1 cellular context compared by ENCODE assay signal in the genomic region with DNA sequence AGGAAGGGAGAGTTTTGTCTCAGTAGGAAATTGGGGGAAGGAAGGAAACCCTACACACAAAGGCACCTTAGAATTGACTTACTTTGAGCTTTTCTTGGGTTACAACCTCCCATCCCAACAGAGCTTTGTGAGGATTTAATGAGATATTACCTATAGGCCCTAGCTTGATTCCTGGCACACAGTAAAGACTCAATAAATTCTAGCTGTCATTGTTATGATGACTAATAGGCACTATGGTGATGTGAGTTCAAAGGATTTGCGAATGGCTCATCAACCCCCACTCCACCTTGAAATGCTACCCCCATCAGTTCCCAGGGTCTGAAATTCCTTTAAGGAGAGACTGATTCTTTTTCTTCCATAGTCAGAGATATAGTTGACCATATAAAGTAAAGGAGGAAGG.
TF ChIP-seq lines count a peak whose summit lies in the region.

No MANE protein-coding gene starts in this region.

TF ChIP-seq in HEK293, 187 proteins besides CTCF, POLR2A, EP300 and RAD21 (continued from another document):
- TF ChIP-seq, protein P1, sequence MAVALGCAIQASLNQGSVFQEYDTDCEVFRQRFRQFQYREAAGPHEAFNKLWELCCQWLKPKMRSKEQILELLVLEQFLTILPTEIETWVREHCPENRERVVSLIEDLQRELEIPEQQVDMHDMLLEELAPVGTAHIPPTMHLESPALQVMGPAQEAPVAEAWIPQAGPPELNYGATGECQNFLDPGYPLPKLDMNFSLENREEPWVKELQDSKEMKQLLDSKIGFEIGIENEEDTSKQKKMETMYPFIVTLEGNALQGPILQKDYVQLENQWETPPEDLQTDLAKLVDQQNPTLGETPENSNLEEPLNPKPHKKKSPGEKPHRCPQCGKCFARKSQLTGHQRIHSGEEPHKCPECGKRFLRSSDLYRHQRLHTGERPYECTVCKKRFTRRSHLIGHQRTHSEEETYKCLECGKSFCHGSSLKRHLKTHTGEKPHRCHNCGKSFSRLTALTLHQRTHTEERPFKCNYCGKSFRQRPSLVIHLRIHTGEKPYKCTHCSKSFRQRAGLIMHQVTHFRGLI (tag by site-specific recombination; IDR thresholded peaks at IDR 0.05) = no peak
- TF ChIP-seq, protein P2, sequence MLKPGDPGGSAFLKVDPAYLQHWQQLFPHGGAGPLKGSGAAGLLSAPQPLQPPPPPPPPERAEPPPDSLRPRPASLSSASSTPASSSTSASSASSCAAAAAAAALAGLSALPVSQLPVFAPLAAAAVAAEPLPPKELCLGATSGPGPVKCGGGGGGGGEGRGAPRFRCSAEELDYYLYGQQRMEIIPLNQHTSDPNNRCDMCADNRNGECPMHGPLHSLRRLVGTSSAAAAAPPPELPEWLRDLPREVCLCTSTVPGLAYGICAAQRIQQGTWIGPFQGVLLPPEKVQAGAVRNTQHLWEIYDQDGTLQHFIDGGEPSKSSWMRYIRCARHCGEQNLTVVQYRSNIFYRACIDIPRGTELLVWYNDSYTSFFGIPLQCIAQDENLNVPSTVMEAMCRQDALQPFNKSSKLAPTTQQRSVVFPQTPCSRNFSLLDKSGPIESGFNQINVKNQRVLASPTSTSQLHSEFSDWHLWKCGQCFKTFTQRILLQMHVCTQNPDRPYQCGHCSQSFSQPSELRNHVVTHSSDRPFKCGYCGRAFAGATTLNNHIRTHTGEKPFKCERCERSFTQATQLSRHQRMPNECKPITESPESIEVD (tag by site-specific recombination; IDR thresholded peaks at IDR 0.05) = no peak
